Comparison of ENCODE assay signal across 8 cellular contexts in genomic region chr6:113854531-113855499, GRCh38. TPM values are rescaled to one million over a fixed set of nuclear protein-coding genes. Genes with fewer than 3 reads are reported as not detected.
DNase-seq lines count a peak whose midpoint lies in the region; ATAC-seq and TF ChIP-seq lines count a peak whose summit lies in the region.

No MANE protein-coding gene starts in this region.

- ATAC-seq in GM21390 (IDR thresholded peaks at IDR 0.05; ENCODE audit: unreplicated experiment) = no peak

- DNase-seq in HFFc6 = peak; percentile 65
- peak; percentile 96 for DNase-seq in NCI-H526 (lab: John Stamatoyannopoulos, UW)
- peak; percentile 77 for DNase-seq in left ventricle myocardium inferior
- DNase-seq in ovary = peak; percentile 81 to 90 (median 84)
- no peak for DNase-seq in activated gamma-delta T cell treated with Interleukin-2 at 50 U/mL for 16 hours

- H3K4me1 ChIP-seq in DOHH2 (ENCODE audit: control insufficient read depth, low read length) (peaks cover 40% of the 10 kb centered on the region), left ventricle myocardium inferior (peaks cover 53% of the 10 kb centered on the region), ovary (ENCODE audit: insufficient read depth) (peaks cover 1% of the 10 kb centered on the region)

- no peak for TF ChIP-seq EP300 in ovary (IDR thresholded peaks at IDR 0.05)

- H3K79me2 ChIP-seq in DOHH2 (ENCODE audit: control insufficient read depth, low read length) = no peaks in the 10 kb centered on the region

- H3K9me3 ChIP-seq in DOHH2 (ENCODE audit: control insufficient read depth, insufficient read depth, low read length) = no peaks in the 10 kb centered on the region
- no peaks in the 10 kb centered on the region for H3K9me3 ChIP-seq in left ventricle myocardium inferior (replicated peaks)
- no peaks in the 10 kb centered on the region for H3K9me3 ChIP-seq in ovary

- H3K27me3 ChIP-seq in DOHH2 (ENCODE audit: control insufficient read depth, low read length) (peaks cover 73% of the 10 kb centered on the region), left ventricle myocardium inferior (ENCODE audit: low read depth) (peaks cover 19% of the 10 kb centered on the region), ovary (no peaks in the 10 kb centered on the region)

- H3K4me3 ChIP-seq in DOHH2 (ENCODE audit: low read length) (peak overlapping the region; percentile 68), left ventricle myocardium inferior (peak overlapping the region; percentile 89), ovary (peak overlapping the region; percentile 72)

- TF ChIP-seq CTCF in DOHH2 (IDR thresholded peaks at IDR 0.05; ENCODE audit: low read depth, low read length, poor library complexity, severe bottlenecking) (peak; percentile 11), HFFc6 (IDR thresholded peaks at IDR 0.05) (peak; percentile 44), left ventricle myocardium inferior (IDR thresholded peaks at IDR 0.05; ENCODE audit: borderline replicate concordance) (no peak), ovary (IDR thresholded peaks at IDR 0.05) (no peak)

- H3K27ac ChIP-seq in DOHH2 (ENCODE audit: low read depth, low read length) (no peak overlapping the region), angular gyrus (ENCODE audit: low read depth, low read length) (peak overlapping the region; percentile 84), left ventricle myocardium inferior (replicated peaks) (peak overlapping the region; percentile 94), ovary (peak overlapping the region; percentile 23 to 95)

- H3K9me3 Mint-ChIP-seq in HFFc6 = no peaks in the 10 kb centered on the region

- H3K27ac Mint-ChIP-seq in HFFc6 = no peak overlapping the region

- no peaks in the 10 kb centered on the region for H3K9me2 ChIP-seq in DOHH2 (replicated peaks; ENCODE audit: control insufficient read depth, low read length)

- H3K4me2 ChIP-seq in DOHH2 (ENCODE audit: low read length) = peak overlapping the region; percentile 85

- H3F3A ChIP-seq in DOHH2 (ENCODE audit: control insufficient read depth, insufficient read depth) = 0 out of 2 replicates have a peak, but pooled peaks cover 3% of the 10 kb centered on the region

- intact Hi-C loops in left ventricle myocardium inferior (cut with micrococcal nuclease) = loop anchor here (10.0 kb wide), 2 partner anchors 180 to 290 kb away; no protein-coding TSS in a partner anchor
- intact Hi-C loops in ovary (cut with DNase I) = no loop called here

- peaks cover 9% of the 10 kb centered on the region for H3K36me3 Mint-ChIP-seq in HFFc6 (ENCODE audit: low read depth)

- 2% methylated on average over 55 to 56 of the region's 56 CpGs for WGBS in ovary, 3 donors

- TF ChIP-seq POLR2A in ovary (IDR thresholded peaks at IDR 0.05) = no peak

- H3K4me3 Mint-ChIP-seq in HFFc6 = no peak overlapping the region; the same call in 1 of the 2 replicates

- no peaks in the 10 kb centered on the region for H3K36me3 ChIP-seq in DOHH2 (ENCODE audit: control insufficient read depth, low read length)
- H3K36me3 ChIP-seq in left ventricle myocardium inferior = no peaks in the 10 kb centered on the region
- H3K36me3 ChIP-seq in ovary = no peaks in the 10 kb centered on the region

- H3K27me3 Mint-ChIP-seq in HFFc6 (ENCODE audit: insufficient read depth) = no peaks in the 10 kb centered on the region

- no peaks in the 10 kb centered on the region for H4K20me1 ChIP-seq in DOHH2 (ENCODE audit: control insufficient read depth, insufficient read depth, low read depth, low read length)

- H3K4me1 Mint-ChIP-seq in HFFc6 (ENCODE audit: low read depth) = no peaks in the 10 kb centered on the region; the same call in 1 of the 2 replicates

RNA-seq across cellular contexts. Expression of gene MARCKS, which starts 2.3 kb away (rescaled TPM):
- 100 to 1,000 TPM; 162 to 199 (median 166) TPM for total RNA-seq in HFFc6 (2021; fragmentation: NEBNext Ultra II Directional; extraction: Animal tissue kit (Norgen Biotek cat#: 25700))
- total RNA-seq in left ventricle myocardium inferior = 21.0 TPM
- total RNA-seq in ovary = 100 to 1,000 TPM in 1 of 7 donors, 10 to 100 TPM in 6; 52.1 to 106 (median 67.4) TPM
- polyA plus RNA-seq in ovary = 10 to 100 TPM; 29.1 to 53.5 TPM

Comparison
In these comparisons a context has a peak if more than half of its experiments do, and no peak if none do; other contexts are left out.
1. CTCF ChIP-seq: peak in DOHH2 (single experiment) and HFFc6 (single experiment); none in left ventricle myocardium inferior (single experiment) and ovary (0 of 3).
2. Peak in every context shown above with its lines, with median percentiles within 50 percentile points of each other: H3K4me3 ChIP-seq.